Comparison of ENCODE assay signal across 13 cellular contexts in genomic region chr13:46166221-46166584, GRCh38. TPM values are rescaled to one million over a fixed set of nuclear protein-coding genes. Genes with fewer than 3 reads are reported as not detected.
A peak's percentile ranks its signal among the peaks of the same experiment; 100 is the strongest.
DNase-seq lines count a peak whose midpoint lies in the region; ATAC-seq and TF ChIP-seq lines count a peak whose summit lies in the region.
"Had no signal": no experiment of that assay in that cellular context is flagged by ENCODE, and none has a peak within 500 bp of the region (broad histone marks: within the 10 kb centered on the region; RNA-seq: fewer than 3 reads in every experiment).

No MANE protein-coding gene starts in this region.

- H3K9me3 Mint-ChIP-seq in activated CD8-positive, alpha-beta memory T cell treated with anti-CD3 and anti-CD28 coated beads, Interleukin-2, amount 10 ng/mL, durations not matched to agents 7 days and 5 days (ENCODE audit: low read depth) = no peaks in the 10 kb centered on the region
- no peaks in the 10 kb centered on the region for H3K9me3 Mint-ChIP-seq in activated naive CD8-positive, alpha-beta T cell treated with anti-CD3 and anti-CD28 coated beads for 36 hours
- H3K9me3 Mint-ChIP-seq in stimulated activated memory B cell treated with anti-CD40 and anti-IgM and Interleukin-4, amounts not matched to agents 10 μg/mL and 1 μg/mL and 100 μg/mL, for 72 hours = peaks cover 2% of the 10 kb centered on the region

- no peak for TF ChIP-seq CTCF in LNCaP clone FGC (IDR thresholded peaks at IDR 0.05; ENCODE audit: control insufficient read depth, extremely low read depth, insufficient read depth)

- H3K4me1 Mint-ChIP-seq in activated CD8-positive, alpha-beta memory T cell treated with anti-CD3 and anti-CD28 coated beads, Interleukin-2, amount 10 ng/mL, durations not matched to agents 7 days and 5 days = peaks cover 86% of the 10 kb centered on the region
- H3K4me1 Mint-ChIP-seq in activated naive CD8-positive, alpha-beta T cell treated with anti-CD3 and anti-CD28 coated beads for 36 hours = peaks cover 79% of the 10 kb centered on the region
- peaks cover 84% of the 10 kb centered on the region for H3K4me1 Mint-ChIP-seq in stimulated activated memory B cell treated with anti-CD40 and anti-IgM and Interleukin-4, amounts not matched to agents 10 μg/mL and 1 μg/mL and 100 μg/mL, for 72 hours

- H3K27ac Mint-ChIP-seq in activated CD8-positive, alpha-beta memory T cell treated with anti-CD3 and anti-CD28 coated beads, Interleukin-2, amount 10 ng/mL, durations not matched to agents 7 days and 5 days = peak overlapping the region; percentile 58
- peak overlapping the region; percentile 87 for H3K27ac Mint-ChIP-seq in activated naive CD8-positive, alpha-beta T cell treated with anti-CD3 and anti-CD28 coated beads for 36 hours
- H3K27ac Mint-ChIP-seq in stimulated activated memory B cell treated with anti-CD40 and anti-IgM and Interleukin-4, amounts not matched to agents 10 μg/mL and 1 μg/mL and 100 μg/mL, for 72 hours = peak overlapping the region; percentile 85

- no peaks in the 10 kb centered on the region for H3K27me3 Mint-ChIP-seq in activated CD8-positive, alpha-beta memory T cell treated with anti-CD3 and anti-CD28 coated beads, Interleukin-2, amount 10 ng/mL, durations not matched to agents 7 days and 5 days
- no peaks in the 10 kb centered on the region for H3K27me3 Mint-ChIP-seq in activated naive CD8-positive, alpha-beta T cell treated with anti-CD3 and anti-CD28 coated beads for 36 hours
- no peaks in the 10 kb centered on the region for H3K27me3 Mint-ChIP-seq in stimulated activated memory B cell treated with anti-CD40 and anti-IgM and Interleukin-4, amounts not matched to agents 10 μg/mL and 1 μg/mL and 100 μg/mL, for 72 hours

- peaks cover 71% of the 10 kb centered on the region for H3K36me3 Mint-ChIP-seq in activated CD8-positive, alpha-beta memory T cell treated with anti-CD3 and anti-CD28 coated beads, Interleukin-2, amount 10 ng/mL, durations not matched to agents 7 days and 5 days
- H3K36me3 Mint-ChIP-seq in activated naive CD8-positive, alpha-beta T cell treated with anti-CD3 and anti-CD28 coated beads for 36 hours = peaks cover 66% of the 10 kb centered on the region
- H3K36me3 Mint-ChIP-seq in stimulated activated memory B cell treated with anti-CD40 and anti-IgM and Interleukin-4, amounts not matched to agents 10 μg/mL and 1 μg/mL and 100 μg/mL, for 72 hours = peaks cover 65% of the 10 kb centered on the region

- no peak for ATAC-seq in activated CD8-positive, alpha-beta memory T cell treated with anti-CD3 and anti-CD28 coated beads, Interleukin-2, amount 10 ng/mL, durations not matched to agents 7 days and 5 days
- peak; percentile 16 for ATAC-seq in stimulated activated memory B cell treated with anti-CD40 and anti-IgM and Interleukin-4, amounts not matched to agents 10 μg/mL and 1 μg/mL and 100 μg/mL, for 72 hours
- ATAC-seq in HG02981 (IDR thresholded peaks at IDR 0.05; ENCODE audit: unreplicated experiment) = no peak

- peak overlapping the region; percentile 27 for H3K4me3 Mint-ChIP-seq in activated CD8-positive, alpha-beta memory T cell treated with anti-CD3 and anti-CD28 coated beads, Interleukin-2, amount 10 ng/mL, durations not matched to agents 7 days and 5 days
- peak overlapping the region; percentile 68 for H3K4me3 Mint-ChIP-seq in activated naive CD8-positive, alpha-beta T cell treated with anti-CD3 and anti-CD28 coated beads for 36 hours
- peak overlapping the region; percentile 74 for H3K4me3 Mint-ChIP-seq in stimulated activated memory B cell treated with anti-CD40 and anti-IgM and Interleukin-4, amounts not matched to agents 10 μg/mL and 1 μg/mL and 100 μg/mL, for 72 hours

- CTCF ChIA-PET in activated CD8-positive, alpha-beta memory T cell treated with anti-CD3 and anti-CD28 coated beads, Interleukin-2, amount 10 ng/mL, durations not matched to agents 7 days and 5 days (lab: Charles Lee) = interaction anchor here (0.8 to 1.9 kb wide), 4 partner anchors 10 to 123 kb away, joined by 3 to 11 read pairs (median 5); no protein-coding TSS in a partner anchor

- peak overlapping the region; percentile 30 for H3K4me3 ChIP-seq in LNCaP clone FGC (ENCODE audit: low read depth, low read length)

- DNase-seq in activated CD8-positive, alpha-beta memory T cell treated with anti-CD3 and anti-CD28 coated beads, Interleukin-2, amount 10 ng/mL, durations not matched to agents 7 days and 5 days = no peak
- no peak for DNase-seq in activated CD8-positive, alpha-beta memory T cell treated with anti-CD3 and anti-CD28 coated beads for 24 hours
- DNase-seq in LNCaP clone FGC (ENCODE audit: low read depth) (no peak), MV-4-11 (lab: John Stamatoyannopoulos, UW) (no peak)
- DNase-seq in activated naive CD8-positive, alpha-beta T cell treated with anti-CD3 and anti-CD28 coated beads for 36 hours = no peak
- DNase-seq in effector CD4-positive, alpha-beta T cell = no peak
- DNase-seq: activated CD4-positive, alpha-beta T cell treated with anti-CD3 and anti-CD28 coated beads for 4 hours; NCI-H1048; NCI-H2227 treated with DMSO at 0.1 percent for 48 hours; stimulated activated CD4-positive, alpha-beta T cell treated with anti-CD3 and anti-CD28 coated beads, Interleukin-12 subunit alpha, Interleukin-12 subunit beta, amount 100 ng/mL, for 4 hours had no signal

RNA-seq across cellular contexts. Expression of gene LCP1, which starts 15.8 kb away (rescaled TPM):
- total RNA-seq in activated CD8-positive, alpha-beta memory T cell treated with anti-CD3 and anti-CD28 coated beads, Interleukin-2, amount 10 ng/mL, durations not matched to agents 7 days and 5 days = 1,000 to 10,000 TPM in 1 of 2 experiments, 100 to 1,000 TPM in 1; 923 to 1,101 TPM
- total RNA-seq in activated naive CD8-positive, alpha-beta T cell treated with anti-CD3 and anti-CD28 coated beads for 36 hours = 100 to 1,000 TPM; 886 to 901 TPM

RNA-seq across cellular contexts. Expression of gene LRRC63, which starts 45.5 kb away (rescaled TPM):
- total RNA-seq in activated CD8-positive, alpha-beta memory T cell treated with anti-CD3 and anti-CD28 coated beads, Interleukin-2, amount 10 ng/mL, durations not matched to agents 7 days and 5 days = 1 to 10 TPM; 1.5 to 2.1 TPM
- total RNA-seq in activated naive CD8-positive, alpha-beta T cell treated with anti-CD3 and anti-CD28 coated beads for 36 hours = under 1 TPM; 0.14 to 0.56 TPM
- total RNA-seq: endothelial cell of umbilical vein had no signal
